29 cellular contexts compared by ENCODE assay signal in genomic region chr17:60749708-60750107, GRCh38.
"Had no signal": no experiment of that assay in that cellular context is flagged by ENCODE, and none has a peak within 500 bp of the region (broad histone marks: within the 10 kb centered on the region; RNA-seq: fewer than 3 reads in every experiment).

No MANE protein-coding gene starts in this region.

- H3K9me3 Mint-ChIP-seq: effector memory CD8-positive, alpha-beta T cell; endodermal cell had no signal

- ATAC-seq: effector memory CD8-positive, alpha-beta T cell; esophagus mucosa; foreskin keratinocyte; gastrocnemius medialis; gastroesophageal sphincter; heart left ventricle; heart right ventricle had no signal

- H3K4me3 ChIP-seq: colonic mucosa, coronary artery, esophagus muscularis mucosa, esophagus squamous epithelium, gastrocnemius medialis, gastroesophageal sphincter, heart left ventricle, heart right ventricle had no signal

- DNase-seq: colonic mucosa; cortex of kidney; dermis blood vessel endothelial cell; dorsolateral prefrontal cortex; effector CD4-positive, alpha-beta T cell; effector CD8-positive, alpha-beta T cell; effector memory CD4-positive, alpha-beta T cell; effector memory CD8-positive, alpha-beta T cell; endodermal cell; erythroblast; esophagus squamous epithelium; foreskin fibroblast; foreskin keratinocyte; foreskin melanocyte; gastrocnemius medialis; glutamatergic neuron; head of caudate nucleus; heart left ventricle; heart right ventricle had no signal

- H3K27ac ChIP-seq: colonic mucosa, coronary artery, epithelial cell of prostate, esophagus muscularis mucosa, esophagus squamous epithelium, foreskin keratinocyte, gastrocnemius medialis, gastroesophageal sphincter, heart left ventricle, heart right ventricle had no signal

- H3K27me3 ChIP-seq: colonic mucosa, dorsolateral prefrontal cortex, esophagus muscularis mucosa, esophagus squamous epithelium, foreskin keratinocyte, gastrocnemius medialis, gastroesophageal sphincter, heart left ventricle, heart right ventricle had no signal

- H3K4me3 Mint-ChIP-seq: dendritic cell treated with granulocyte-macrophage colony-stimulating factor and Interleukin-4, amounts not matched to agents 40 ng/mL and 50 ng/mL, for 4 days; effector memory CD8-positive, alpha-beta T cell; endodermal cell had no signal

- H3K27ac Mint-ChIP-seq: dendritic cell treated with granulocyte-macrophage colony-stimulating factor and Interleukin-4, amounts not matched to agents 40 ng/mL and 50 ng/mL, for 4 days; endodermal cell had no signal

- H3K36me3 ChIP-seq: colonic mucosa, esophagus squamous epithelium, gastrocnemius medialis had no signal

- H3K27me3 Mint-ChIP-seq: dendritic cell treated with granulocyte-macrophage colony-stimulating factor and Interleukin-4, amounts not matched to agents 40 ng/mL and 50 ng/mL, for 4 days; effector memory CD8-positive, alpha-beta T cell had no signal

- H3K4me1 ChIP-seq: colonic mucosa, gastroesophageal sphincter, heart left ventricle, heart right ventricle had no signal

- FAIRE-seq: colon, endometrium, endothelial cell of umbilical vein, frontal cortex had no signal

- H3K9me3 ChIP-seq: colonic mucosa, gastrocnemius medialis had no signal
